In the genomic region with DNA sequence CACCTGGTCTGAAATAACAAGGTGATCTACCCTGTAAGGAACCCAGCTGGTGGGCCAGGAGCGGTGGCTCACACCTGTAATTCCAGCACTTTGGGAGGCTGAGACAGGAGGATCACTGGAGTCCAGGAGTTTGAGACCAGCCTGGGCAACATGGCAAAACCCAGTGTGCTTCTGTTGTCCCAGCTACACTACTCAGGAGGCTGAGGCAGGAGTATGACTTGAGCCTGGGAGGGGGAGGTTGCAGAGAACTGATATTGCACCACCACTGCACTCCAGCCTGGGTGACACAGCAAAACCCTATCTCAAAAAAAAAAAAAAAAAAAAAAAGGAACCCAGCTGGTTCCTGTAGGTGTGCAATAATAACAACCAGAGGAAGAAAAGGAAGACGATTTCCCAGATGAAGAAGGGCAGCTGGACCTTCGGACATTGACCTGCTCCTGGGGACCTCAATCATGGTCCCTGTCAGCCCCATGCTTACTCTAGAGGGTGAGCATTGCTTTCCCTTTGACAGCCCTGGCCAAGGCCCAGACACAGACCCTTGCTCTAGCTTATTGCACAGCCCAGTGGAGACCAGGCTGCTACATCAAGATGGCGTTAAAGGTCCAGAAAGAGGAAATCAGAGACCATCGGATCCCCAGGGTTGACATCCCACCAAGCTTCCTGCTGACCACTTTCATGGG, we compare ENCODE assay signal across 1 cellular context.
TF ChIP-seq lines count a peak whose summit lies in the region.

No MANE protein-coding gene starts in this region.

TF ChIP-seq in H1, 55 proteins besides CTCF, POLR2A, EP300 and RAD21:
- no peak for TF ChIP-seq HDAC2 (IDR thresholded peaks at IDR 0.05; ENCODE audit: borderline replicate concordance in 1 of 2, low read depth in 2 of 2, low read length in 2 of 2)
- no peak for TF ChIP-seq NANOG (IDR thresholded peaks at IDR 0.05; ENCODE audit: insufficient read depth, low read depth, low read length, poor library complexity, severe bottlenecking)
- no peak for TF ChIP-seq CBX5 (IDR thresholded peaks at IDR 0.05; ENCODE audit: low read depth, low read length)
- no peak for TF ChIP-seq CEBPB (IDR thresholded peaks at IDR 0.05; ENCODE audit: low read depth, low read length)
- 0 out of 2 replicates have a peak, but pooled peaks have one; percentile 69 for TF ChIP-seq POLR2AphosphoS5 (IDR thresholded peaks at IDR 0.05; ENCODE audit: low read depth, low read length)
- 0 out of 4 replicates have a peak, but pooled peaks of 1 of the 2 experiments have one; percentile 37 for TF ChIP-seq SIN3A (conservative IDR thresholded peaks at IDR 0.05 in 1 of 2, IDR thresholded peaks at IDR 0.05 in 1 of 2; ENCODE audit: low read depth in 1 of 2, low read length in 2 of 2)
- no peak for TF ChIP-seq TEAD4 (IDR thresholded peaks at IDR 0.05; ENCODE audit: low read depth, low read length)
